8 cellular contexts compared by ENCODE assay signal in the genomic region with DNA sequence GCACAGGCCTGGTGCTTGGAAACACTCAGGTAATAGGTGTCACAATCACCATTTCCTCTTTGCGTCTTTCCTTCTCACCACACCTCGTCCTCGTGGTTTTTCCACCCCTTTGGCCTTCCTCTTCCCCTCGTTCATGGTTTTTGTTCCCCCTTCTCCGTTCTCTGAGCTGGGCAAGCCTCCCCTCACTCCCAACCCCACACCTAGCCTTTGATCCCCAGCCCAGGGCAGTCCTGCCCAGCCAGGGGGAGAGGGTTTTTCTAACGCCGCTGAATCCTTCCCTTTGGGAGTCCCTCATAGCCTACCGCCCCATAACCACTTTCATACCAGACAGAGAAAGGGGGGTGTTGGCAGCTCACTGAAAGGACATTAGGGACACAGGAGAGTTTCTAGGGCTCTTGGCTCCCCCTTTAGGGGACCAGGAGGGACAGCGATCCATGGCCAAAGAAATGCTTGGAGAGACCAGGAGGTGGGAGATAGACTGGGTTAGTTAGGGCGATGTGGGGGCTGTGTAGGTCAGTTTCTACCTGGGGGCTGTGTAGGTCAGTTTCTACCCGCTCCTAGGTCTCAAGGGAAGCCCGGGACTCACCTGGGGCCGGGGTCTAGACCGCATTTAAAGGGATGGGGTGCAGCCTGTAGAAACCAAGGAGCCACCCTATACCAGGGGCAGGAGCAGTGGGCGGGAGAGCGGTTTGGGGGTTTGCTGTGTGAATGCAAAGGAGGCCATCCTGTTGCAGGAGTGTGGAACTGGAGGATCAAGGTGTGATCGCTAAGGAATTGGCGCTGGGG. TPM values are rescaled to one million over a fixed set of nuclear protein-coding genes. Genes with fewer than 3 reads are reported as not detected.
DNase-seq lines count a peak whose midpoint lies in the region; ATAC-seq, FAIRE-seq and TF ChIP-seq lines count a peak whose summit lies in the region.

No MANE protein-coding gene starts in this region.

- H3K4me1 Mint-ChIP-seq in memory B cell, result peaks cover 20% of the 10 kb centered on the region

- TF ChIP-seq CTCF in D721Med (IDR thresholded peaks at IDR 0.05; ENCODE audit: insufficient read depth, missing control alignments), result no peak
- TF ChIP-seq CTCF in LNCaP clone FGC (IDR thresholded peaks at IDR 0.05; ENCODE audit: control insufficient read depth, extremely low read depth, insufficient read depth), result peak; percentile 33
- no peak for TF ChIP-seq CTCF in breast epithelium (IDR thresholded peaks at IDR 0.05)

- H3K27me3 ChIP-seq in breast epithelium, result no peaks in the 10 kb centered on the region

- no peak for FAIRE-seq in D721Med (lab: Jason Lieb, UNC)

- POLR2A ChIA-PET in HEK293T (lab: Yijun Ruan, JAX), result interaction anchor here (0.6 to 3.2 kb wide), 7 partner anchors 10 to 120 kb away, joined by 3 to 27 read pairs (median 6); a partner anchor contains a TSS

- CTCF ChIA-PET in HEK293T (lab: Yijun Ruan, JAX), result interaction anchor here (0.5 to 1.2 kb wide), 2 partner anchors 120 to 217 kb away, joined by 3 read pairs; a partner anchor contains a TSS

- H3K4me3 ChIP-seq in LNCaP clone FGC (ENCODE audit: low read depth, low read length), result peak overlapping the region; percentile 74
- H3K4me3 ChIP-seq in breast epithelium, result peak overlapping the region; percentile 66 to 77 (median 66)

- H3K27ac Mint-ChIP-seq in memory B cell, result no peak overlapping the region

- no peak for TF ChIP-seq POLR2A in breast epithelium (IDR thresholded peaks at IDR 0.05)

- peaks cover 2% of the 10 kb centered on the region for H3K36me3 Mint-ChIP-seq in memory B cell

- DNase-seq in D721Med (ENCODE audit: insufficient read length, low spot score) (peak; percentile 6), LNCaP clone FGC (ENCODE audit: low read depth) (no peak), breast epithelium (ENCODE audit: low spot score in 2 of 2) (no peak), memory B cell (ENCODE audit: low spot score in 2 of 2) (no peak), HEK293T (ENCODE audit: extremely low spot score) (no peak)
- no peak for DNase-seq in central memory CD4-positive, alpha-beta T cell

- H3K27me3 Mint-ChIP-seq in memory B cell, result peaks cover 32% of the 10 kb centered on the region

- H3K36me3 ChIP-seq in breast epithelium, result no peaks in the 10 kb centered on the region

- no peaks in the 10 kb centered on the region for H3K9me3 ChIP-seq in breast epithelium

- no peaks in the 10 kb centered on the region for H3K4me1 ChIP-seq in breast epithelium

- peak overlapping the region; percentile 79 to 89 for H3K27ac ChIP-seq in breast epithelium

- no peaks in the 10 kb centered on the region for H3K9me3 Mint-ChIP-seq in memory B cell

- intact Hi-C loops in breast epithelium (cut with DNase I; ENCODE audit: low total_unique reads), result no loop called here

- peak overlapping the region; percentile 73 for H3K4me3 Mint-ChIP-seq in memory B cell

- peak; percentile 31 for ATAC-seq in memory B cell (ENCODE audit: low read depth)
- no peak for ATAC-seq in GM18519 (IDR thresholded peaks at IDR 0.05; ENCODE audit: low FRiP score, unreplicated experiment)
- no peak for ATAC-seq in HG03095 (IDR thresholded peaks at IDR 0.05; ENCODE audit: unreplicated experiment)

TF ChIP-seq in HEK293T, 16 proteins besides CTCF, POLR2A, EP300 and RAD21:
- TF ChIP-seq SUZ12 (IDR thresholded peaks at IDR 0.05) (no peak), L3MBTL2 (conservative IDR thresholded peaks at IDR 0.05) (no peak), NFRKB (IDR thresholded peaks at IDR 0.05) (no peak), ARNT (IDR thresholded peaks at IDR 0.05) (no peak), FOXA1 (IDR thresholded peaks at IDR 0.05) (no peak), ZNF384 (IDR thresholded peaks at IDR 0.05) (no peak), TARDBP (IDR thresholded peaks at IDR 0.05) (no peak), LEF1 (IDR thresholded peaks at IDR 0.05; ENCODE audit: borderline replicate concordance) (no peak), BHLHE40 (IDR thresholded peaks at IDR 0.05; ENCODE audit: borderline replicate concordance) (no peak), FOXM1 (IDR thresholded peaks at IDR 0.05; ENCODE audit: borderline replicate concordance) (no peak), FOXK2 (IDR thresholded peaks at IDR 0.05) (no peak), SP1 (IDR thresholded peaks at IDR 0.05) (no peak), ELF4 (IDR thresholded peaks at IDR 0.05) (no peak)
- TF ChIP-seq, protein P1, sequence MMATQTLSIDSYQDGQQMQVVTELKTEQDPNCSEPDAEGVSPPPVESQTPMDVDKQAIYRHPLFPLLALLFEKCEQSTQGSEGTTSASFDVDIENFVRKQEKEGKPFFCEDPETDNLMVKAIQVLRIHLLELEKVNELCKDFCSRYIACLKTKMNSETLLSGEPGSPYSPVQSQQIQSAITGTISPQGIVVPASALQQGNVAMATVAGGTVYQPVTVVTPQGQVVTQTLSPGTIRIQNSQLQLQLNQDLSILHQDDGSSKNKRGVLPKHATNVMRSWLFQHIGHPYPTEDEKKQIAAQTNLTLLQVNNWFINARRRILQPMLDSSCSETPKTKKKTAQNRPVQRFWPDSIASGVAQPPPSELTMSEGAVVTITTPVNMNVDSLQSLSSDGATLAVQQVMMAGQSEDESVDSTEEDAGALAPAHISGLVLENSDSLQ (IDR thresholded peaks at IDR 0.05), result no peak

RNA-seq across cellular contexts. Expression of a gene that starts 1.4 kb away (rescaled TPM):
- total RNA-seq in breast epithelium, result 10 to 100 TPM; 21.4 to 64.9 (median 31.8) TPM

RNA-seq across cellular contexts. Expression of a gene that starts 26.6 kb away (rescaled TPM):
- 10 to 100 TPM; 13.3 to 18.0 (median 16.7) TPM for total RNA-seq in breast epithelium

RNA-seq across cellular contexts. Expression of a gene that starts 41.2 kb away (rescaled TPM):
- total RNA-seq in breast epithelium, result 10 to 100 TPM; 45.3 to 62.8 (median 49.8) TPM

RNA-seq across cellular contexts. Expression of a gene that starts 49.0 kb away (rescaled TPM):
- 100 to 1,000 TPM in 2 of 3 donors, 10 to 100 TPM in 1; 45.8 to 111 (median 104) TPM for total RNA-seq in breast epithelium
